In the genomic region with DNA sequence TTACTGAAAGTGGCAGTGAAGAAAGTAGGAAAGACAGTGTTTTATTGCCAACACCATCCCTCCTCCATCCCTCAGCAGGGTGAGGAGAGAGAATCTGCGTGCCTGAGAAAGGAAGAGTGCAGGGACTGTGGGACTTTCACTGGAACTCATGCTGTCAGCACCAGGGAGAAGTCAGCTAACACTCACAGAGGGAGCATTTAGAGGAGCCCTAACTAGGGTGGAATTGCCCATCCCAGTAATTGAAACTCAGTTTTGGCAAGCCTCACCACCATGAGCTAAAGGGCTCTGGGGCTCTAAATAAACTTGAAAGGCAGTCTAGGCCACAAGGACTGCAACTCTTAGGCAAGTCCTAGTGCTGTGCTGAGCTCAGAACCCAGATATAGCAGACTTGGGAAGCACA, we compare ENCODE assay signal across 17 cellular contexts.
A peak's percentile ranks its signal among the peaks of the same experiment; 100 is the strongest.
DNase-seq lines count a peak whose midpoint lies in the region; ATAC-seq lines count a peak whose summit lies in the region.
"Had no signal": no experiment of that assay in that cellular context is flagged by ENCODE, and none has a peak within 500 bp of the region (broad histone marks: within the 10 kb centered on the region; RNA-seq: fewer than 3 reads in every experiment).

No MANE protein-coding gene starts in this region.

- 55 to 63% methylated on average over 1 of the region's 1 CpG for WGBS in GM23248 (ENCODE audit: low coverage in 1 of 2, low lambda C conversion rate in 2 of 2, missing lambda C conversion rate in 2 of 2), 2 experiments

- H2AFZ ChIP-seq in GM23248, result no peak overlapping the region

- H3K9ac ChIP-seq in adipocyte (ENCODE audit: low read length), result no peak overlapping the region
- no peak overlapping the region for H3K9ac ChIP-seq in GM23248

- no peak overlapping the region for H3K27ac ChIP-seq in GM23248
- H3K27ac ChIP-seq: HL-60 had no signal

- H3K9me3 ChIP-seq in adipocyte (ENCODE audit: control insufficient read depth, low read length), result no peaks in the 10 kb centered on the region
- H3K9me3 ChIP-seq in GM23248 (ENCODE audit: low read depth), result no peaks in the 10 kb centered on the region

- DNase-seq in AG20443 (ENCODE audit: low spot score) (peak; percentile 21), adipocyte (ENCODE audit: low read depth) (peak; percentile 2), fibroblast of peridontal ligament (ENCODE audit: extremely low read depth) (peak; percentile 75), stromal cell of bone marrow (ENCODE audit: low read depth) (peak; percentile 41), T1000 (lab: John Stamatoyannopoulos, UW) (no peak), GM23248 (no peak)
- DNase-seq: 8988T; C1 segment of cervical spinal cord; Calu3; CD4-positive, alpha-beta T cell; DMS79; GF-D8; Karpas-422 had no signal

- no peaks in the 10 kb centered on the region for H3K36me3 ChIP-seq in adipocyte (ENCODE audit: control insufficient read depth, insufficient read depth, low read length, severe bottlenecking)
- no peaks in the 10 kb centered on the region for H3K36me3 ChIP-seq in GM23248 (ENCODE audit: low read depth)

- no peaks in the 10 kb centered on the region for H3K4me1 ChIP-seq in adipocyte (ENCODE audit: control insufficient read depth, insufficient read depth, low read length)
- H3K4me1 ChIP-seq in GM23248 (ENCODE audit: insufficient read depth), result no peaks in the 10 kb centered on the region

- no peak overlapping the region for H3K4me2 ChIP-seq in GM23248 (ENCODE audit: unreplicated experiment)

- H3F3A ChIP-seq in GM23248 (ENCODE audit: insufficient read depth), result no peaks in the 10 kb centered on the region

- no peaks in the 10 kb centered on the region for H3K79me2 ChIP-seq in GM23248 (ENCODE audit: insufficient read depth)

- in situ Hi-C loops in GM23248 (cut with MboI), result no loop called here

- H3K4me3 ChIP-seq in adipocyte (ENCODE audit: low read length), result no peak overlapping the region
- H3K4me3 ChIP-seq in GM23248, result no peak overlapping the region
- H3K4me3 ChIP-seq: K562 had no signal

- H3K9me2 ChIP-seq in GM23248 (ENCODE audit: insufficient read depth), result no peaks in the 10 kb centered on the region

- ATAC-seq in GM21423 (IDR thresholded peaks at IDR 0.05; ENCODE audit: unreplicated experiment), result no peak
- ATAC-seq: HCT116, K562 had no signal

- H4K20me1 ChIP-seq in GM23248 (ENCODE audit: insufficient read depth), result no peaks in the 10 kb centered on the region

- H3K27me3 ChIP-seq in adipocyte (replicated peaks; ENCODE audit: control insufficient read depth, insufficient read depth, low read length), result no peaks in the 10 kb centered on the region
- no peaks in the 10 kb centered on the region for H3K27me3 ChIP-seq in GM23248 (replicated peaks; ENCODE audit: insufficient read depth)

Comparison
In these comparisons a context has a peak if more than half of its experiments do, and no peak if none do; other contexts are left out.
1. DNase-seq: peak in AG20443 (single experiment), adipocyte (single experiment), fibroblast of peridontal ligament (single experiment) and stromal cell of bone marrow (single experiment); none in T1000 (single experiment) and GM23248 (single experiment).